ENCODE assay signal across 17 cellular contexts in the genomic region with DNA sequence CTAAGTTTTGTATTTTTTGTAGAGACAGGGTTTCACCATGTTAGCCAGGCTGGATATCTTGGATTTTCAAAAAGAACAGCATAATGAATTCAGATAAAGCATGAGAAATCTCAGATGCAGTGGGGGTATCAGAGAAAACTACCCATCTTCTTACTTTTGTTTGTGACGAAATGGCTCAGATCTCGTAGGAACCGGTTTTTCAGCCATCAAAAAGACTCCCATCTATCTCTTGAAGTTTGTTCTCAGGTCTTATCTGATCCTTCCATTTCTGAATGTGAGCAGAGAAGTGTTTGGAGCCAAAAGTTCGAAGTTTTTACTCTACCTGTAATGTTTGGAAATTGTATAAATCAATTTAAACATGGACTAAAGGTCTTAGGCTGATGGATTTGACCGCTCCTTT. TPM values are rescaled to one million over a fixed set of nuclear protein-coding genes. Genes with fewer than 3 reads are reported as not detected.
"Had no signal": no experiment of that assay in that cellular context is flagged by ENCODE, and none has a peak within 500 bp of the region (broad histone marks: within the 10 kb centered on the region; RNA-seq: fewer than 3 reads in every experiment).

No MANE protein-coding gene starts in this region.

- H3K9me3 ChIP-seq: heart left ventricle, mucosa of descending colon, neutrophil, transverse colon had no signal

- H3K27ac Mint-ChIP-seq: naive thymus-derived CD8-positive, alpha-beta T cell; stimulated activated effector memory CD8-positive, alpha-beta T cell treated with anti-CD3 and anti-CD28 coated beads, Interleukin-12 subunit alpha, Interleukin-12 subunit beta, amount 100 ng/mL, for 72 hours; stimulated activated naive CD8-positive, alpha-beta T cell treated with anti-CD3 and anti-CD28 coated beads, Interleukin-15, Interleukin-2, amounts not matched to agents 100 ng/mL and 50 ng/mL, for 24 hours had no signal

- H3K4me3 Mint-ChIP-seq: naive thymus-derived CD8-positive, alpha-beta T cell; stimulated activated effector memory CD8-positive, alpha-beta T cell treated with anti-CD3 and anti-CD28 coated beads, Interleukin-12 subunit alpha, Interleukin-12 subunit beta, amount 100 ng/mL, for 72 hours; stimulated activated naive CD8-positive, alpha-beta T cell treated with anti-CD3 and anti-CD28 coated beads, Interleukin-15, Interleukin-2, amounts not matched to agents 100 ng/mL and 50 ng/mL, for 24 hours had no signal

- ATAC-seq: esophagus mucosa; heart left ventricle; mucosa of descending colon; naive thymus-derived CD8-positive, alpha-beta T cell; right cardiac atrium; stimulated activated effector memory CD8-positive, alpha-beta T cell treated with anti-CD3 and anti-CD28 coated beads, Interleukin-12 subunit alpha, Interleukin-12 subunit beta, amount 100 ng/mL, for 72 hours had no signal

- H3K27me3 Mint-ChIP-seq: stimulated activated naive CD8-positive, alpha-beta T cell treated with anti-CD3 and anti-CD28 coated beads, Interleukin-15, Interleukin-2, amounts not matched to agents 100 ng/mL and 50 ng/mL, for 24 hours had no signal

- H3K36me3 Mint-ChIP-seq: naive thymus-derived CD8-positive, alpha-beta T cell; stimulated activated effector memory CD8-positive, alpha-beta T cell treated with anti-CD3 and anti-CD28 coated beads, Interleukin-12 subunit alpha, Interleukin-12 subunit beta, amount 100 ng/mL, for 72 hours had no signal

- DNase-seq: cortex of kidney; dorsolateral prefrontal cortex; effector CD8-positive, alpha-beta T cell; heart left ventricle; hypothalamus; kidney glomerular epithelial cell; mucosa of descending colon; naive thymus-derived CD8-positive, alpha-beta T cell; right cardiac atrium; stimulated activated CD4-positive, alpha-beta T cell treated with anti-CD3 and anti-CD28 coated beads, Interleukin-4, amount 100 ng/mL, for 1 hour; stimulated activated CD8-positive, alpha-beta memory T cell treated with anti-CD3 and anti-CD28 coated beads, Interleukin-4, amount 100 ng/mL, for 48 hours; transverse colon had no signal

- H3K27ac ChIP-seq: dorsolateral prefrontal cortex, neutrophil had no signal

- H3K36me3 ChIP-seq: neutrophil, transverse colon had no signal

- H3K9me3 Mint-ChIP-seq: naive thymus-derived CD8-positive, alpha-beta T cell; stimulated activated effector memory CD8-positive, alpha-beta T cell treated with anti-CD3 and anti-CD28 coated beads, Interleukin-12 subunit alpha, Interleukin-12 subunit beta, amount 100 ng/mL, for 72 hours; stimulated activated naive CD8-positive, alpha-beta T cell treated with anti-CD3 and anti-CD28 coated beads, Interleukin-15, Interleukin-2, amounts not matched to agents 100 ng/mL and 50 ng/mL, for 24 hours had no signal

- H3K4me3 ChIP-seq: dorsolateral prefrontal cortex, heart left ventricle, mucosa of descending colon, transverse colon had no signal

- H3K27me3 ChIP-seq: dorsolateral prefrontal cortex, heart left ventricle, neutrophil, transverse colon had no signal

RNA-seq across cellular contexts. Expression of a gene that starts 57.2 kb away (rescaled TPM):
- total RNA-seq: naive thymus-derived CD8-positive, alpha-beta T cell had no signal
- polyA plus RNA-seq: naive thymus-derived CD8-positive, alpha-beta T cell; neural cell had no signal
